9 cellular contexts compared by ENCODE assay signal in the genomic region with DNA sequence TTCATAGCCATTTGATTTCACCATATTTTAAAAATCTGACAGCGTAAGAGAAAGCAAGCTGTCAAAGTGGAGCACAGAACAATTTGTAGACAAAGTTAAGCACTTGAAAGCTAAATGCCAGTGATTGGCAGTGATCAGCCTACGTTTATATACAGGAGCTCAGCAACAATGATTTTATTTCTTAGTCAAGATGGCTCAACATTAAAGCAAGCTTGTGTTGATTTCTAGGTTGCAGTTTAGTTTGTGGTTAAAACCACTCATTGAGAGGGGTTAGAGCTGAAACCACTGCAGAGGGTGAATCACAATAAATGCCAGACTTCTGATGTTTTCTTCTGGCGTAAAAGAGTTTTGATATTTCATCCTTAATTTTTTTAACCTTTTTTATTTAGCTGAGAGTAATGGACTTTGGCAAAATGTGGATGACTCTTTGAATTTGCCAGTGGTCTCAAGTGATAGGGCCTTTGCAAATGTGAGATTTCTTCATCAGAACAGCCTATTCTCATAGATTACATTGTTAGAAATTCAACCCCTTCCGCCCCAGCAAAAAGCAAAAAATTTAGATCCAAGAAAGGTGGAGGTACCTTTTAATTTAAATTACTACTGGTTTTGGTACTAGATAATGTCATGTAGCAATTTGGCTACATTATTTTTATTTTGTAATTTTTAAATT.
DNase-seq lines count a peak whose midpoint lies in the region; ATAC-seq and TF ChIP-seq lines count a peak whose summit lies in the region.
"Had no signal": no experiment of that assay in that cellular context is flagged by ENCODE, and none has a peak within 500 bp of the region (broad histone marks: within the 10 kb centered on the region; RNA-seq: fewer than 3 reads in every experiment).

No MANE protein-coding gene starts in this region.

- H3K4me3 Mint-ChIP-seq in natural killer cell treated with Interleukin-12 subunit alpha and Interleukin-12 subunit beta and Interleukin-15 and Interleukin-18, amount 100 ng/mL, for 72 hours, result peak overlapping the region; percentile 79

- intact Hi-C loops in left cardiac atrium (cut with DNase I) (no loop called here), adrenal gland (cut with DNase I) (no loop called here)

- H3K36me3 ChIP-seq in adipocyte (ENCODE audit: control insufficient read depth, insufficient read depth, low read length, severe bottlenecking) (peaks cover 15% of the 10 kb centered on the region), adrenal gland (replicated peaks in 1 of 2) (no peaks in the 10 kb centered on the region)
- H3K36me3 ChIP-seq: pancreas had no signal

- no peak overlapping the region for H3K9ac ChIP-seq in adipocyte (ENCODE audit: low read length)

- no peaks in the 10 kb centered on the region for H3K27me3 Mint-ChIP-seq in natural killer cell treated with Interleukin-12 subunit alpha and Interleukin-12 subunit beta and Interleukin-15 and Interleukin-18, amount 100 ng/mL, for 72 hours

- H3K27me3 ChIP-seq in adipocyte (replicated peaks; ENCODE audit: control insufficient read depth, insufficient read depth, low read length) (no peaks in the 10 kb centered on the region), adrenal gland (no peaks in the 10 kb centered on the region)
- H3K27me3 ChIP-seq: pancreas had no signal

- no peak for TF ChIP-seq POLR2A in adrenal gland (IDR thresholded peaks at IDR 0.05)

- H3K4me1 Mint-ChIP-seq in natural killer cell treated with Interleukin-12 subunit alpha and Interleukin-12 subunit beta and Interleukin-15 and Interleukin-18, amount 100 ng/mL, for 72 hours (ENCODE audit: low read depth in 2 of 2), result peaks cover 24 to 40% of the 10 kb centered on the region in 2 donors

- H3K4me1 ChIP-seq in adipocyte (ENCODE audit: control insufficient read depth, insufficient read depth, low read length) (peaks cover 33% of the 10 kb centered on the region), adrenal gland (replicated peaks in 1 of 2) (peaks cover 0 to 14% of the 10 kb centered on the region in 2 donors)

- peak overlapping the region; percentile 68 to 80 for H3K27ac Mint-ChIP-seq in natural killer cell treated with Interleukin-12 subunit alpha and Interleukin-12 subunit beta and Interleukin-15 and Interleukin-18, amount 100 ng/mL, for 72 hours

- H3K9me3 Mint-ChIP-seq in natural killer cell treated with Interleukin-12 subunit alpha and Interleukin-12 subunit beta and Interleukin-15 and Interleukin-18, amount 100 ng/mL, for 72 hours, result no peaks in the 10 kb centered on the region

- no peaks in the 10 kb centered on the region for H3K9me3 ChIP-seq in adipocyte (ENCODE audit: control insufficient read depth, low read length)
- no peaks in the 10 kb centered on the region for H3K9me3 ChIP-seq in adrenal gland (replicated peaks in 1 of 3)
- H3K9me3 ChIP-seq: pancreas had no signal

- TF ChIP-seq CTCF in adrenal gland (IDR thresholded peaks at IDR 0.05), result no peak

- no peaks in the 10 kb centered on the region for H3K36me3 Mint-ChIP-seq in natural killer cell treated with Interleukin-12 subunit alpha and Interleukin-12 subunit beta and Interleukin-15 and Interleukin-18, amount 100 ng/mL, for 72 hours

- no peak overlapping the region for H3K4me3 ChIP-seq in adipocyte (ENCODE audit: low read length)
- no peak overlapping the region for H3K4me3 ChIP-seq in adrenal gland
- H3K4me3 ChIP-seq: pancreas had no signal

- peak; percentile 72 for ATAC-seq in GM18498 (IDR thresholded peaks at IDR 0.05; ENCODE audit: unreplicated experiment)
- ATAC-seq in HG03097 (IDR thresholded peaks at IDR 0.05; ENCODE audit: low FRiP score, unreplicated experiment), result peak; percentile 73
- peak; percentile 91 to 98 for ATAC-seq in natural killer cell treated with Interleukin-12 subunit alpha and Interleukin-12 subunit beta and Interleukin-15 and Interleukin-18, amount 100 ng/mL, for 72 hours
- no peak for ATAC-seq in left cardiac atrium

- no peak overlapping the region for H3K27ac ChIP-seq in adrenal gland
- H3K27ac ChIP-seq: pancreas had no signal

- 78 to 84% (median 81%) methylated on average over 4 of the region's 4 CpGs for WGBS in adrenal gland, 4 donors

- peak; percentile 73 for DNase-seq in adipocyte (ENCODE audit: low read depth)
- DNase-seq in natural killer cell treated with Interleukin-12 subunit alpha and Interleukin-12 subunit beta and Interleukin-15 and Interleukin-18, amount 100 ng/mL, for 72 hours (ENCODE audit: low spot score), result peak; percentile 62
- DNase-seq in DMS53 treated with DMSO at 0.1 percent for 48 hours (lab: John Stamatoyannopoulos, UW; ENCODE audit: unreplicated experiment), result no peak
- DNase-seq in left cardiac atrium, result no peak
- no peak for DNase-seq in adrenal gland
- DNase-seq: H7, pancreas had no signal

Comparison
In these comparisons a context has a peak if more than half of its experiments do, and no peak if none do; other contexts are left out.
1. ATAC-seq: peak in GM18498 (single experiment), HG03097 (single experiment) and natural killer cell treated with Interleukin-12 subunit alpha and Interleukin-12 subunit beta and Interleukin-15 and Interleukin-18, amount 100 ng/mL, for 72 hours (2 of 2); none in left cardiac atrium (0 of 2).
2. DNase-seq: peak in adipocyte (single experiment) and natural killer cell treated with Interleukin-12 subunit alpha and Interleukin-12 subunit beta and Interleukin-15 and Interleukin-18, amount 100 ng/mL, for 72 hours (single experiment); none in DMS53 treated with DMSO at 0.1 percent for 48 hours (single experiment), left cardiac atrium (single experiment) and adrenal gland (0 of 7).